In genomic region chr2:32498301-32498700, GRCh38 we compare ENCODE assay signal across 30 cellular contexts.
"Had no signal": no experiment of that assay in that cellular context is flagged by ENCODE, and none has a peak within 500 bp of the region (broad histone marks: within the 10 kb centered on the region; RNA-seq: fewer than 3 reads in every experiment).

No MANE protein-coding gene starts in this region.

- H3K4me1 ChIP-seq: adrenal gland, ascending aorta, left lung, pancreas, psoas muscle, thyroid gland, upper lobe of right lung had no signal

- ATAC-seq: activated T-helper 17 cell treated with anti-CD3 and anti-CD28 coated beads, Interleukin-2, amount 50 U/mL, for 72 hours; left lung; natural killer cell treated with Interleukin-12 subunit alpha and Interleukin-12 subunit beta and Interleukin-15 and Interleukin-18, amount 100 ng/mL, for 72 hours; pancreas; psoas muscle; right cardiac atrium; T-cell; upper lobe of right lung had no signal

- H3K27ac Mint-ChIP-seq: activated naive CD8-positive, alpha-beta T cell; activated T-helper 17 cell treated with anti-CD3 and anti-CD28 coated beads, Interleukin-2, amount 50 U/mL, for 72 hours; immature natural killer cell; mesothelial cell of epicardium; natural killer cell treated with Interleukin-12 subunit alpha and Interleukin-12 subunit beta and Interleukin-15 and Interleukin-18, amount 100 ng/mL, for 72 hours; T-cell; T-helper 2 cell treated with Interferon-gamma antibody and Interleukin-4, amounts not matched to agents 5 μg/mL and 100 μg/mL, for 36 hours had no signal

- H3K27me3 ChIP-seq: adrenal gland, ascending aorta, brain microvascular endothelial cell, esophagus muscularis mucosa, hepatocyte, left lung, pancreas, thyroid gland, upper lobe of right lung had no signal

- H3K27ac ChIP-seq: adrenal gland, ascending aorta, brain microvascular endothelial cell, esophagus muscularis mucosa, hepatocyte, pancreas, psoas muscle, upper lobe of right lung, WERI-Rb-1 had no signal

- H3K4me1 Mint-ChIP-seq: mesothelial cell of epicardium had no signal

- H3K4me2 ChIP-seq: hepatocyte had no signal

- H3K4me3 ChIP-seq: adrenal gland, ascending aorta, esophagus muscularis mucosa, hepatocyte, left lung, pancreas, psoas muscle, thyroid gland, upper lobe of right lung had no signal

- DNase-seq: activated CD4-positive, alpha-beta T cell treated with anti-CD3 and anti-CD28 coated beads for 1 hour; activated CD4-positive, alpha-beta T cell treated with anti-CD3 and anti-CD28 coated beads, Interleukin-2, amount 50 U/mL, for 1 hour; activated T-cell treated with anti-CD3 and anti-CD28 coated beads, Interleukin-2, amount 50 U/mL, for 1 hour; adrenal gland; brain microvascular endothelial cell; caudate nucleus; dermis blood vessel endothelial cell; effector CD8-positive, alpha-beta T cell; glutamatergic neuron; immature natural killer cell; kidney glomerular epithelial cell; left lung; pancreas; psoas muscle; right cardiac atrium; stimulated activated CD4-positive, alpha-beta T cell treated with anti-CD3 and anti-CD28 coated beads, Interleukin-2, amount 100 ng/mL, for 24 hours; stimulated activated naive CD4-positive, alpha-beta T cell; T-cell; upper lobe of right lung; WERI-Rb-1 had no signal

- H3K9me3 Mint-ChIP-seq: activated T-helper 17 cell treated with anti-CD3 and anti-CD28 coated beads, Interleukin-2, amount 50 U/mL, for 72 hours; immature natural killer cell; mesothelial cell of epicardium; natural killer cell treated with Interleukin-12 subunit alpha and Interleukin-12 subunit beta and Interleukin-15 and Interleukin-18, amount 100 ng/mL, for 72 hours; T-cell; T-helper 2 cell treated with Interferon-gamma antibody and Interleukin-4, amounts not matched to agents 5 μg/mL and 100 μg/mL, for 36 hours had no signal

- H3K9me3 ChIP-seq: ascending aorta, esophagus muscularis mucosa, left lung, pancreas, psoas muscle, thyroid gland, upper lobe of right lung had no signal

- H3K27me3 Mint-ChIP-seq: activated naive CD8-positive, alpha-beta T cell; activated T-helper 17 cell treated with anti-CD3 and anti-CD28 coated beads, Interleukin-2, amount 50 U/mL, for 72 hours; natural killer cell treated with Interleukin-12 subunit alpha and Interleukin-12 subunit beta and Interleukin-15 and Interleukin-18, amount 100 ng/mL, for 72 hours; T-cell had no signal

- H2AFZ ChIP-seq: hepatocyte had no signal

- FAIRE-seq: frontal cortex, pancreas had no signal

- H3K4me3 Mint-ChIP-seq: activated naive CD8-positive, alpha-beta T cell; activated T-helper 17 cell treated with anti-CD3 and anti-CD28 coated beads, Interleukin-2, amount 50 U/mL, for 72 hours; immature natural killer cell; mesothelial cell of epicardium; natural killer cell treated with Interleukin-12 subunit alpha and Interleukin-12 subunit beta and Interleukin-15 and Interleukin-18, amount 100 ng/mL, for 72 hours; T-cell; T-helper 2 cell treated with Interferon-gamma antibody and Interleukin-4, amounts not matched to agents 5 μg/mL and 100 μg/mL, for 36 hours had no signal
